Comparison of ENCODE assay signal across 13 cellular contexts in genomic region chrX:19563327-19563726, GRCh38.
A peak's percentile ranks its signal among the peaks of the same experiment; 100 is the strongest.
DNase-seq lines count a peak whose midpoint lies in the region; ATAC-seq lines count a peak whose summit lies in the region.
"Had no signal": no experiment of that assay in that cellular context is flagged by ENCODE, and none has a peak within 500 bp of the region (broad histone marks: within the 10 kb centered on the region; RNA-seq: fewer than 3 reads in every experiment).

No MANE protein-coding gene starts in this region.

- no peak overlapping the region for H3K4me3 Mint-ChIP-seq in activated naive CD8-positive, alpha-beta T cell treated with anti-CD3 and anti-CD28 coated beads, Interleukin-2, amount 50 U/mL, for 24 hours
- H3K4me3 Mint-ChIP-seq: T-cell had no signal

- H3K27me3 Mint-ChIP-seq in activated naive CD8-positive, alpha-beta T cell treated with anti-CD3 and anti-CD28 coated beads, Interleukin-2, amount 50 U/mL, for 24 hours: no peaks in the 10 kb centered on the region
- H3K27me3 Mint-ChIP-seq: T-cell had no signal

- in situ Hi-C loops in KBM-7 (cut with MboI; ENCODE audit: low pct_unique_long_range_greater_than_20kb, low sequenced_read_pairs): no loop called here

- DNase-seq in SIG-M5 treated with dmso at 0.1 percent for 504 hours (lab: John Stamatoyannopoulos, UW; ENCODE audit: unreplicated experiment): peak; percentile 8
- no peak for DNase-seq in SIG-M5 (lab: John Stamatoyannopoulos, UW)
- no peak for DNase-seq in activated naive CD8-positive, alpha-beta T cell treated with anti-CD3 and anti-CD28 coated beads, Interleukin-2, amount 50 U/mL, for 24 hours
- DNase-seq in KBM-7: no peak
- no peak for DNase-seq in NCI-H1436 (lab: John Stamatoyannopoulos, UW)
- DNase-seq: 8988T, aorta, foreskin keratinocyte, NCI-H146, T-cell had no signal

- H3K9me3 Mint-ChIP-seq in activated naive CD8-positive, alpha-beta T cell treated with anti-CD3 and anti-CD28 coated beads, Interleukin-2, amount 50 U/mL, for 24 hours: no peaks in the 10 kb centered on the region
- H3K9me3 Mint-ChIP-seq: T-cell had no signal

- H3K27ac Mint-ChIP-seq in activated naive CD8-positive, alpha-beta T cell treated with anti-CD3 and anti-CD28 coated beads, Interleukin-2, amount 50 U/mL, for 24 hours: peak overlapping the region; percentile 39

- ATAC-seq in GM21447 (IDR thresholded peaks at IDR 0.05; ENCODE audit: unreplicated experiment) (peak; percentile 47), HG03342 (IDR thresholded peaks at IDR 0.05; ENCODE audit: unreplicated experiment) (peak; percentile 54), GM19455 (IDR thresholded peaks at IDR 0.05; ENCODE audit: unreplicated experiment) (no peak)
- no peak for ATAC-seq in activated naive CD8-positive, alpha-beta T cell treated with anti-CD3 and anti-CD28 coated beads, Interleukin-2, amount 50 U/mL, for 24 hours
- ATAC-seq: foreskin keratinocyte, T-cell had no signal

- H3K4me1 Mint-ChIP-seq in activated naive CD8-positive, alpha-beta T cell treated with anti-CD3 and anti-CD28 coated beads, Interleukin-2, amount 50 U/mL, for 24 hours: peaks cover 54% of the 10 kb centered on the region

- peaks cover 19% of the 10 kb centered on the region for H3K36me3 Mint-ChIP-seq in activated naive CD8-positive, alpha-beta T cell treated with anti-CD3 and anti-CD28 coated beads, Interleukin-2, amount 50 U/mL, for 24 hours (ENCODE audit: low read depth)

Comparison
In these comparisons a context has a peak if more than half of its experiments do, and no peak if none do; other contexts are left out.
1. ATAC-seq: peak in GM21447 (single experiment) and HG03342 (single experiment); none in activated naive CD8-positive, alpha-beta T cell treated with anti-CD3 and anti-CD28 coated beads, Interleukin-2, amount 50 U/mL, for 24 hours (single experiment) and GM19455 (single experiment).